17 cellular contexts compared by ENCODE assay signal in genomic region chr10:62162261-62162660, GRCh38.
"Had no signal": no experiment of that assay in that cellular context is flagged by ENCODE, and none has a peak within 500 bp of the region (broad histone marks: within the 10 kb centered on the region; RNA-seq: fewer than 3 reads in every experiment).

No MANE protein-coding gene starts in this region.

- H3K9ac ChIP-seq: SK-N-SH had no signal

- H3K27ac ChIP-seq: RWPE1 had no signal

- DNase-seq: KBM-7, MM.1S, NCI-H1092 treated with DMSO at 0.1 percent for 48 hours, NCI-H1436, NCI-H187, NCI-H2029, NCI-H2081 treated with DMSO at 0.1 percent for 48 hours, NCI-H2171, NCI-H226, NCI-H446, NCI-H510A, NCI-H524 treated with DMSO at 0.1 percent for 48 hours, NCI-H774, SHP77, SK-N-SH, SW 1271 had no signal

- H3K9me3 ChIP-seq: SK-N-SH had no signal

- H3K4me2 ChIP-seq: SK-N-SH had no signal
